9 cellular contexts compared by ENCODE assay signal in genomic region chr1:54273837-54274192, GRCh38.
DNase-seq lines count a peak whose midpoint lies in the region; ATAC-seq, FAIRE-seq and TF ChIP-seq lines count a peak whose summit lies in the region.
"Had no signal": no experiment of that assay in that cellular context is flagged by ENCODE, and none has a peak within 500 bp of the region (broad histone marks: within the 10 kb centered on the region; RNA-seq: fewer than 3 reads in every experiment).

No MANE protein-coding gene starts in this region.

- POLR2A ChIA-PET in H1 (lab: Charles Lee; ENCODE audit: partially characterized antibody), result interaction anchor here (0.7 to 2.6 kb wide), 3 partner anchors 9 to 134 kb away, joined by 3 to 9 read pairs (median 4); no protein-coding TSS in a partner anchor

- ATAC-seq in stimulated activated naive CD8-positive, alpha-beta T cell treated with anti-CD3 and anti-CD28 coated beads, Interleukin-15, amount 100 ng/mL, for 72 hours, result peak; percentile 14
- ATAC-seq in stimulated activated naive CD8-positive, alpha-beta T cell treated with anti-CD3 and anti-CD28 coated beads, Interleukin-15, Interleukin-2, amounts not matched to agents 100 U/mL and 50 U/mL, for 24 hours, result no peak
- ATAC-seq in GM18502 (IDR thresholded peaks at IDR 0.05; ENCODE audit: poor library complexity, unreplicated experiment), result no peak

- no peak overlapping the region for H3K4ac ChIP-seq in H1 (replicated peaks; ENCODE audit: insufficient read length, low read depth, low read length)

- H3K4me1 ChIP-seq in H1 (replicated peaks in 1 of 4; ENCODE audit: control insufficient read depth in 3 of 4, insufficient read depth in 4 of 4, low read length in 3 of 4), result peaks cover 9 to 28% (median 21%) of the 10 kb centered on the region in 4 experiments
- H3K4me1 ChIP-seq in mucosa of stomach (ENCODE audit: control insufficient read depth, insufficient read depth, low read length), result peaks cover 78% of the 10 kb centered on the region

- no peak overlapping the region for H2AFZ ChIP-seq in H1 (ENCODE audit: low read length)

- H3K36me3 ChIP-seq in H1 (ENCODE audit: control insufficient read depth in 2 of 4, insufficient read depth in 4 of 4, low read length in 3 of 4) (no peaks in the 10 kb centered on the region), mucosa of stomach (ENCODE audit: control insufficient read depth, insufficient read depth, low read length) (no peaks in the 10 kb centered on the region)

- no peak for TF ChIP-seq EP300 in H1 (IDR thresholded peaks at IDR 0.05; ENCODE audit: borderline replicate concordance in 1 of 2, low read depth in 2 of 2, low read length in 2 of 2)

- peak overlapping the region; percentile 1 to 27; a peak in 2 of 4 replicates for H3K4me2 ChIP-seq in H1 (ENCODE audit: insufficient read depth in 1 of 2, low read depth in 2 of 2, low read length in 2 of 2)

- no peak overlapping the region for H4K8ac ChIP-seq in H1 (ENCODE audit: extremely low read depth, insufficient read depth, low read length)

- no peak for DNase-seq in stimulated activated naive CD8-positive, alpha-beta T cell treated with anti-CD3 and anti-CD28 coated beads, Interleukin-15, amount 100 ng/mL, for 72 hours
- no peak for DNase-seq in stimulated activated naive CD8-positive, alpha-beta T cell treated with anti-CD3 and anti-CD28 coated beads, Interleukin-15, Interleukin-2, amounts not matched to agents 100 U/mL and 50 U/mL, for 24 hours
- DNase-seq in H1 (ENCODE audit: low read depth in 1 of 2, low spot score in 2 of 2) (no peak), pons (ENCODE audit: low spot score) (no peak), NOMO-1 treated with dmso at 0.1 percent for 144 hours (lab: John Stamatoyannopoulos, UW; ENCODE audit: unreplicated experiment) (no peak)
- DNase-seq in activated CD4-positive, alpha-beta T cell treated with anti-CD3 and anti-CD28 coated beads, Interleukin-2, amount 50 U/mL, for 48 hours, result no peak

- H3K27me3 Mint-ChIP-seq in stimulated activated naive CD8-positive, alpha-beta T cell treated with anti-CD3 and anti-CD28 coated beads, Interleukin-15, amount 100 ng/mL, for 72 hours, result no peaks in the 10 kb centered on the region

- TF ChIP-seq RAD21 in H1 (IDR thresholded peaks at IDR 0.05 in 1 of 2, conservative IDR thresholded peaks at IDR 0.05 in 1 of 2; ENCODE audit: low read depth in 2 of 2, low read length in 2 of 2), result no peak

- no peak overlapping the region for H2BK120ac ChIP-seq in H1 (replicated peaks; ENCODE audit: low read depth, low read length)

- 40% methylated on average over 4 of the region's 4 CpGs; no CpG with 5 or more reads in 1 of the 2 experiments for WGBS in H1 (ENCODE audit: extremely low coverage in 1 of 2, insufficient coverage in 1 of 2, insufficient read length in 1 of 2, insufficient replicate concordance in 2 of 2, low coverage in 1 of 2, low lambda C conversion rate in 2 of 2, missing lambda C conversion rate in 1 of 2), 2 experiments

- H3K9me3 ChIP-seq in H1 (ENCODE audit: insufficient read depth in 2 of 2, low read depth in 1 of 2, low read length in 1 of 2) (no peaks in the 10 kb centered on the region), mucosa of stomach (ENCODE audit: control insufficient read depth, low read length) (no peaks in the 10 kb centered on the region)

- no peak for FAIRE-seq in H1 (lab: Jason Lieb, UNC)

- no peak overlapping the region for H4K5ac ChIP-seq in H1 (ENCODE audit: insufficient read length, low read depth, low read length)

- no peak overlapping the region for H2BK20ac ChIP-seq in H1 (ENCODE audit: low read length)

- no peak overlapping the region for H3K56ac ChIP-seq in H1 (replicated peaks; ENCODE audit: insufficient read length, low read depth, low read length)

- no peak overlapping the region for H3K4me3 Mint-ChIP-seq in stimulated activated naive CD8-positive, alpha-beta T cell treated with anti-CD3 and anti-CD28 coated beads, Interleukin-15, amount 100 ng/mL, for 72 hours

- peak overlapping the region; percentile 54; the same call in 1 of the 2 replicates for H2BK5ac ChIP-seq in H1 (ENCODE audit: low read depth, low read length)

- H3K14ac ChIP-seq in H1 (ENCODE audit: insufficient read length), result no peak overlapping the region

- no peak overlapping the region for H2AK5ac ChIP-seq in H1 (ENCODE audit: low read depth, low read length)

- no peaks in the 10 kb centered on the region for H3K9me3 Mint-ChIP-seq in stimulated activated naive CD8-positive, alpha-beta T cell treated with anti-CD3 and anti-CD28 coated beads, Interleukin-15, amount 100 ng/mL, for 72 hours

- H3K23ac ChIP-seq in H1 (ENCODE audit: insufficient read length), result no peak overlapping the region

- peaks cover 0 to 81% of the 10 kb centered on the region in 2 experiments; a peak in 2 of 4 replicates for H3K79me2 ChIP-seq in H1 (ENCODE audit: control insufficient read depth in 1 of 2, insufficient read depth in 2 of 2, low read length in 2 of 2)

- peaks cover 18 to 22% of the 10 kb centered on the region in 2 experiments for H4K20me1 ChIP-seq in H1 (replicated peaks in 1 of 2; ENCODE audit: control insufficient read depth in 1 of 2, insufficient read depth in 2 of 2, low read length in 2 of 2)

- H3K4me1 Mint-ChIP-seq in stimulated activated naive CD8-positive, alpha-beta T cell treated with anti-CD3 and anti-CD28 coated beads, Interleukin-15, amount 100 ng/mL, for 72 hours, result peaks cover 77% of the 10 kb centered on the region

- peaks cover 32% of the 10 kb centered on the region; the same call in 1 of the 2 replicates for H3K79me1 ChIP-seq in H1 (ENCODE audit: low read depth, low read length)

- no peak overlapping the region for H3K27ac Mint-ChIP-seq in stimulated activated naive CD8-positive, alpha-beta T cell treated with anti-CD3 and anti-CD28 coated beads, Interleukin-15, amount 100 ng/mL, for 72 hours

- no peak for TF ChIP-seq POLR2A in H1 (IDR thresholded peaks at IDR 0.05; ENCODE audit: control extremely low read depth in 1 of 2, low read depth in 2 of 2, low read length in 2 of 2)

- no peak overlapping the region for H3K9ac ChIP-seq in H1 (replicated peaks in 1 of 4; ENCODE audit: extremely low read depth in 1 of 4, low read depth in 3 of 4, low read length in 3 of 4)
- peak overlapping the region; percentile 26 for H3K9ac ChIP-seq in mucosa of stomach (ENCODE audit: low read length)

- H3K27me3 ChIP-seq in H1 (replicated peaks in 1 of 4; ENCODE audit: control insufficient read depth in 3 of 4, extremely low read depth in 1 of 4, insufficient read depth in 3 of 4, low read length in 3 of 4) (no peaks in the 10 kb centered on the region), mucosa of stomach (ENCODE audit: control insufficient read depth, insufficient read depth, low read length) (no peaks in the 10 kb centered on the region)

- no peak overlapping the region for H3K4me3 ChIP-seq in H1 (ENCODE audit: extremely low read depth in 1 of 4, insufficient read depth in 2 of 4, low read depth in 3 of 4, low read length in 4 of 4)
- no peak overlapping the region for H3K4me3 ChIP-seq in mucosa of stomach (ENCODE audit: low read length)

- no peak overlapping the region for H4K91ac ChIP-seq in H1 (replicated peaks; ENCODE audit: insufficient read length, low read length)

- no peak overlapping the region for H2BK15ac ChIP-seq in H1 (ENCODE audit: low read length)

- peak overlapping the region; percentile 44; the same call in 1 of the 2 replicates for H3K18ac ChIP-seq in H1 (ENCODE audit: extremely low read depth, low read length)

- no peak overlapping the region for H3K27ac ChIP-seq in H1 (ENCODE audit: low read depth, low read length)
- H3K27ac ChIP-seq: C4-2B had no signal

- no peak overlapping the region for H2BK12ac ChIP-seq in H1 (ENCODE audit: low read depth, low read length)

- CTCF ChIA-PET in H1 (lab: Charles Lee; ENCODE audit: partially characterized antibody), result interaction anchor here (0.6 to 5.8 kb wide), 27 partner anchors 10 to 575 kb away, joined by 3 to 36 read pairs (median 4); no protein-coding TSS in a partner anchor

- H3K23me2 ChIP-seq in H1 (ENCODE audit: low read depth, low read length), result no peaks in the 10 kb centered on the region

- TF ChIP-seq CTCF in H1 (IDR thresholded peaks at IDR 0.05; ENCODE audit: control extremely low read depth in 1 of 3, insufficient read depth in 1 of 3, low read depth in 1 of 3, low read length in 3 of 3), result no peak

TF ChIP-seq in H1, 55 proteins besides CTCF, POLR2A, EP300 and RAD21:
- TF ChIP-seq E2F6 (IDR thresholded peaks at IDR 0.05) (no peak), ATF3 (IDR thresholded peaks at IDR 0.05; ENCODE audit: insufficient read depth, low read depth, low read length) (no peak)
